6 cellular contexts compared by ENCODE assay signal in the genomic region with DNA sequence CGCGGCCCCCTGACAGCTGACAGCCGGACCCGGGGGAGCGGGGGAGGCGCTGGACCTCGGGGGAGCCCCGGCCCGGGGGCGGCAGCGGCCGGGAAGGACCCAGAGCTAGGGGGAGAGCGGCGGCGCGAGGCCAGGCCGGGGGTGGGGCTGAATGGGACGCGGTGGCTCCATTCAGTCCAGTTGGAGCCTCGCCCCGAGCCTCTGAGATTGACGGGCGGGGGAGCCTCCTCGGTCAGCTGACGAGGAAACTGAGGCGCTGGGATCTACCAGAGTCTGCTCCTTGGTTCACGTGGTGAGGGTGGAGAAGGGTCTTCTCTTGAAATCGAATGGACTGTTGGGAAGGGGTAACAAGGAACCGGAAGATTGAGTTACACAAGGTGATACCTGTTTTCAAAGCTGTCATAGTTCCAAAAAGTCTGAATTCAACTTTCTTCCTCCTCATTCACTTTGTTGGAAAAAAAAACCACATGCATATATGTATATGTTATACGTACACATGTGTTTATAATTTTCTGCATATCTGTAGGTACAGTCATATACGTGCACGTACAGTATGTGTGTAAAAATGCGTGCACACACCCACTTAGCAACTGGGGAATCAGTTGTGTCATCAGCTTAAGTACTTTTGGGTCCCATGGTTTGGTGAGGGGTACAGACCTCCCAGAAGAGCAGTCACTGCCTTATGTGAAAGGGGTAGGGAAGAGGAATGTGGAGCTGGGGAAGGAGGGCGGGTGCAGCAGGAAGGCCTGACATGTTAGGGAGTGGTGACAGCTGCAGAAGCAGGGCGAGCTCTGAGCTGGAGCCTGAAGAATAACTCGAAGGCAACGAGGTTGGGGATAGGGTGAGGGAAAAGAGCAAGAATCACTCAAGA. TPM values are rescaled to one million over a fixed set of nuclear protein-coding genes. Genes with fewer than 3 reads are reported as not detected.
DNase-seq lines count a peak whose midpoint lies in the region; ATAC-seq and TF ChIP-seq lines count a peak whose summit lies in the region.

No MANE protein-coding gene starts in this region.

- POLR2A ChIA-PET in BJ (lab: Charles Lee) (no interaction called here), OCI-LY7 (lab: Charles Lee) (interaction anchor here (0.6 to 0.9 kb wide), 4 partner anchors 10 to 355 kb away, joined by 3 to 8 read pairs (median 3); no protein-coding TSS in a partner anchor)

- intact Hi-C loops in OCI-LY7 (cut with micrococcal nuclease; ENCODE audit: unreplicated experiment) (loop anchor here (1.0 kb wide), 1 partner anchor 49 kb away; a partner anchor contains a TSS), heart right ventricle (cut with DNase I) (loop anchor here in 2 of 10 donors (2.0 to 10.0 kb wide), 2 partner anchors 66 to 194 kb away; no protein-coding TSS in a partner anchor), testis (cut with DNase I; ENCODE audit: low total_unique reads) (no loop called here)

- H3K4me3 ChIP-seq in BJ (ENCODE audit: low read depth, low read length): peak overlapping the region; percentile 66
- H3K4me3 ChIP-seq in OCI-LY7 (ENCODE audit: low read depth, low read length, poor library complexity, severe bottlenecking): peak overlapping the region; percentile 94
- H3K4me3 ChIP-seq in heart right ventricle: peak overlapping the region; percentile 63 to 100 (median 95)
- H3K4me3 ChIP-seq in testis: peak overlapping the region; percentile 87 to 91

- H3K27ac ChIP-seq in OCI-LY7 (ENCODE audit: low read depth, low read length, poor library complexity, severe bottlenecking): peak overlapping the region; percentile 23
- H3K27ac ChIP-seq in heart right ventricle: peak overlapping the region in 9 of 10 donors; percentile 70 to 94 (median 89)
- peak overlapping the region; percentile 79 to 82 for H3K27ac ChIP-seq in testis

- H3K4me2 ChIP-seq in OCI-LY7 (ENCODE audit: low read length): peak overlapping the region; percentile 95

- H4K20me1 ChIP-seq in OCI-LY7 (ENCODE audit: insufficient read depth, low read length): peaks cover 16% of the 10 kb centered on the region

- H3K9me3 ChIP-seq in OCI-LY7 (ENCODE audit: low read length) (no peaks in the 10 kb centered on the region), heart right ventricle (no peaks in the 10 kb centered on the region), testis (no peaks in the 10 kb centered on the region)

- H3K36me3 ChIP-seq in BJ (ENCODE audit: control insufficient read depth, insufficient read depth, low read length) (peaks cover 3% of the 10 kb centered on the region), OCI-LY7 (ENCODE audit: insufficient read depth, low read length) (peaks cover 16% of the 10 kb centered on the region), heart right ventricle (peaks cover 0 to 28% (median 11%) of the 10 kb centered on the region in 9 donors), testis (ENCODE audit: low read depth, missing control alignments) (no peaks in the 10 kb centered on the region)

- peak overlapping the region; percentile 86 for H2AFZ ChIP-seq in OCI-LY7 (ENCODE audit: low read length)

- peaks cover 39% of the 10 kb centered on the region; the same call in 1 of the 2 replicates for H3K79me2 ChIP-seq in OCI-LY7 (ENCODE audit: insufficient read depth, low read depth, low read length)

- no TSS peak for BruUV-seq in OCI-LY7 (replicated peaks; lab: Mats Ljungman, UMichigan)

- H3K27me3 ChIP-seq in BJ (ENCODE audit: control insufficient read depth, insufficient read depth, low read length): no peaks in the 10 kb centered on the region
- H3K27me3 ChIP-seq in heart right ventricle: no peaks in the 10 kb centered on the region
- no peaks in the 10 kb centered on the region for H3K27me3 ChIP-seq in testis

- no peaks in the 10 kb centered on the region for H3K9me2 ChIP-seq in OCI-LY7 (ENCODE audit: insufficient read depth, low read length)

- no peak for TF ChIP-seq CTCF in BJ (IDR thresholded peaks at IDR 0.05; ENCODE audit: insufficient read depth, low read depth, low read length)
- 0 out of 2 replicates have a peak, but pooled peaks have one; percentile 14 for TF ChIP-seq CTCF in OCI-LY7 (conservative IDR thresholded peaks at IDR 0.05; ENCODE audit: low read length)
- TF ChIP-seq CTCF in heart right ventricle (IDR thresholded peaks at IDR 0.05): peak in 2 of 9 donors; percentile 1 to 7
- TF ChIP-seq CTCF in testis (IDR thresholded peaks at IDR 0.05): no peak

- H3K4me1 ChIP-seq in OCI-LY7 (ENCODE audit: insufficient read depth, low read length, poor library complexity, severe bottlenecking): peaks cover 37% of the 10 kb centered on the region
- peaks cover 2 to 24% (median 20%) of the 10 kb centered on the region in 9 donors for H3K4me1 ChIP-seq in heart right ventricle
- peaks cover 7% of the 10 kb centered on the region for H3K4me1 ChIP-seq in testis

- no peak for DNase-seq in BJ (ENCODE audit: low read depth)
- DNase-seq in OCI-LY7 (ENCODE audit: low spot score): peak; percentile 16
- peak in 1 of 2 donors; percentile 36 for DNase-seq in heart right ventricle
- DNase-seq in testis: peak; percentile 47
- no peak for DNase-seq in stimulated activated CD4-positive, alpha-beta T cell treated with anti-CD3 and anti-CD28 coated beads, Interleukin-4, amount 100 ng/mL, for 4 hours

- CTCF ChIA-PET in BJ (lab: Yijun Ruan, JAX): interaction anchor here (1.4 kb wide), 1 partner anchor 237 kb away, joined by 4 read pairs; no protein-coding TSS in a partner anchor
- CTCF ChIA-PET in OCI-LY7 (lab: Charles Lee; ENCODE audit: unreplicated experiment): no interaction called here

- WGBS in heart right ventricle, 2 donors: 7% methylated on average over 31 to 37 of the region's 37 CpGs
- WGBS in testis, 2 donors: 13 to 16% methylated on average over 14 to 20 of the region's 37 CpGs

- peak in 5 of 8 donors; percentile 1 to 34 (median 5) for ATAC-seq in heart right ventricle
- no peak for ATAC-seq in GM21825 (IDR thresholded peaks at IDR 0.05; ENCODE audit: unreplicated experiment)

- TF ChIP-seq POLR2A in testis (IDR thresholded peaks at IDR 0.05): no peak

RNA-seq across cellular contexts. Expression of a gene that starts 0.6 kb away (rescaled TPM):
- polyA plus RNA-seq in BJ (2011; rRNA removed) (45.8 and 63.0 TPM in 2 replicates), heart right ventricle (10 to 100 TPM; 77.0 to 77.5 TPM), testis (ENCODE audit: insufficient read depth, low read depth, low replicate concordance) (358 TPM)
- 31.4 and 36.5 TPM in 2 replicates for polyA minus RNA-seq in BJ (2011; rRNA and poly(A)+ RNA removed)
- total RNA-seq in OCI-LY7 (2014; rRNA removed; shearing (Covaris generic)): 46.0 and 61.4 TPM in 2 replicates
- total RNA-seq in OCI-LY7 (2022) (82.0 and 97.1 TPM in 2 replicates), heart right ventricle (10 to 100 TPM; 64.1 to 91.3 (median 78.3) TPM), testis (100 to 1,000 TPM; 100 to 139 TPM)

RNA-seq across cellular contexts. Expression of a gene that starts 1.6 kb away (rescaled TPM):
- polyA plus RNA-seq in BJ (2011; rRNA removed) (1.9 and 3.4 TPM in 2 replicates), heart right ventricle (1 to 10 TPM in 1 of 2 donors, under 1 TPM in 1; 0.93 to 2.5 TPM), testis (ENCODE audit: insufficient read depth, low read depth, low replicate concordance) (48.6 TPM)
- 5.2 and 5.5 TPM in 2 replicates for polyA minus RNA-seq in BJ (2011; rRNA and poly(A)+ RNA removed)
- total RNA-seq in OCI-LY7 (2014; rRNA removed; shearing (Covaris generic)): 26.8 and 72.9 TPM in 2 replicates
- total RNA-seq in OCI-LY7 (2022) (73.5 and 84.3 TPM in 2 replicates), heart right ventricle (1 to 10 TPM; 1.0 to 4.5 (median 1.5) TPM), testis (10 to 100 TPM; 54.0 to 57.6 TPM)

RNA-seq across cellular contexts. Expression of a gene that starts 37.6 kb away (rescaled TPM):
- 0.50 and 0.74 TPM in 2 replicates for polyA plus RNA-seq in BJ (2011; rRNA removed)
- 0.77 and 0.81 TPM in 2 replicates for polyA minus RNA-seq in BJ (2011; rRNA and poly(A)+ RNA removed)
- total RNA-seq in OCI-LY7 (2014; rRNA removed; shearing (Covaris generic)): 0.16 TPM in 1 of 2 replicates, not detected in the other
- total RNA-seq in OCI-LY7 (2022): 0.46 TPM in 1 of 2 replicates, not detected in the other
- total RNA-seq in heart right ventricle: 1 to 10 TPM in 8 of 10 donors, under 1 TPM in 2; 0.92 to 3.0 (median 2.0) TPM
- under 1 TPM; 0.61 to 0.73 TPM for polyA plus RNA-seq in heart right ventricle
- 1 to 10 TPM; 1.9 to 2.5 TPM for total RNA-seq in testis
- polyA plus RNA-seq in testis (ENCODE audit: insufficient read depth, low read depth, low replicate concordance): 1.2 TPM

RNA-seq across cellular contexts. Expression of a gene that starts 48.8 kb away (rescaled TPM):
- 32.0 and 33.6 TPM in 2 replicates for polyA plus RNA-seq in BJ (2011; rRNA removed)
- 16.2 and 18.4 TPM in 2 replicates for polyA minus RNA-seq in BJ (2011; rRNA and poly(A)+ RNA removed)
- total RNA-seq in OCI-LY7 (2014; rRNA removed; shearing (Covaris generic)): 57.7 and 58.9 TPM in 2 replicates
- total RNA-seq in OCI-LY7 (2022): 48.2 and 52.8 TPM in 2 replicates
- total RNA-seq in heart right ventricle: 10 to 100 TPM; 18.9 to 27.1 (median 23.2) TPM
- polyA plus RNA-seq in heart right ventricle: 10 to 100 TPM; 18.5 to 22.9 TPM
- total RNA-seq in testis: 10 to 100 TPM; 26.4 to 40.6 TPM
- polyA plus RNA-seq in testis (ENCODE audit: insufficient read depth, low read depth, low replicate concordance): 37.3 TPM

Comparison
In these comparisons a context has a peak if more than half of its experiments do, and no peak if none do; other contexts are left out.
1. DNase-seq: peak in OCI-LY7 (single experiment) and testis (single experiment); none in BJ (single experiment) and stimulated activated CD4-positive, alpha-beta T cell treated with anti-CD3 and anti-CD28 coated beads, Interleukin-4, amount 100 ng/mL, for 4 hours (0 of 2).
2. H3K27ac ChIP-seq: peak in every context shown above with its lines; median percentile 89 in heart right ventricle; 80 in testis; 23 in OCI-LY7.
3. RNA of a gene that starts 1.6 kb away (total RNA-seq): 26.8 to 84.3 TPM in OCI-LY7 and 54.0 to 57.6 TPM in testis; 1.0 to 4.5 TPM in heart right ventricle; every median in the first group is over 4 times any median in the second.
4. Peak in every context shown above with its lines, with median percentiles within 50 percentile points of each other: H3K4me3 ChIP-seq.